9 cellular contexts compared by ENCODE assay signal in the genomic region with DNA sequence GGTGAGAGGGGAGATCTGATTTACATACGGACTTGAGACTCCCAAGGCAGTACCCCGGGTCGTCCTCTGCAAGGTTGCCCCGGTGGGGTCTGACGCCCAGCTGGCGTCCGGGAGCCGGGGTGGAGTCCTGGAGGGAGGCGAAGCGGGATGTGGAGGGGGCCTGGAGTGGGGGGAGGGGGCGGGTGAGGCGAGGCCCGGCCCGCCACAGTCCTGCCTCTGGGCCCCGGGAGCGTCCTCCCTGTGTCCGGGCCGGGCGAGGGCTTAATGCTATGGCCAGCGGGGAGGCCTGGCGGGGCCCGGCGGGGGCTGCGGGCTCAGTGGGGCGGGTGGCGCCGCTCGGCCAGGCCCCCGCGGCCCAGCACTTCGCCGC. TPM values are rescaled to one million over a fixed set of nuclear protein-coding genes. Genes with fewer than 3 reads are reported as not detected.
A peak's percentile ranks its signal among the peaks of the same experiment; 100 is the strongest.
DNase-seq lines count a peak whose midpoint lies in the region; ATAC-seq, FAIRE-seq and TF ChIP-seq lines count a peak whose summit lies in the region.
"Had no signal": no experiment of that assay in that cellular context is flagged by ENCODE, and none has a peak within 500 bp of the region (broad histone marks: within the 10 kb centered on the region; RNA-seq: fewer than 3 reads in every experiment).

No MANE protein-coding gene starts in this region.

- DNase-seq in HFFc6 (no peak), chondrocyte (ENCODE audit: low spot score) (no peak), keratinocyte (ENCODE audit: low read depth, low spot score) (no peak), DMS153 (lab: John Stamatoyannopoulos, UW) (no peak), mesenteric fat pad (ENCODE audit: low spot score) (no peak), AG08395 (ENCODE audit: low spot score) (no peak)

- H3K4me3 ChIP-seq in keratinocyte (ENCODE audit: control insufficient read depth in 2 of 3, extremely low read depth in 1 of 3, insufficient read depth in 2 of 3, low read depth in 1 of 3, low read length in 3 of 3) (peak overlapping the region in 2 of 3 experiments; percentile 26 to 32), skin epidermis (peak overlapping the region; percentile 23 to 48 (median 40))
- H3K4me3 ChIP-seq: K562 had no signal

- dilution Hi-C loops in keratinocyte (cut with MboI; ENCODE audit: extremely low pct_ligation_motif_present, low sequenced_read_pairs) = no loop called here

- H3K36me3 Mint-ChIP-seq in HFFc6 (ENCODE audit: low read depth) (no peaks in the 10 kb centered on the region), chondrocyte (ENCODE audit: low read depth) (no peaks in the 10 kb centered on the region)

- H3K4me2 ChIP-seq in keratinocyte (ENCODE audit: control insufficient read depth, extremely low read depth, insufficient read depth, low read depth, low read length) = peak overlapping the region; percentile 58

- H3K36me3 ChIP-seq in keratinocyte (ENCODE audit: control insufficient read depth in 2 of 2, extremely low read depth in 1 of 2, insufficient read depth in 2 of 2, low read length in 2 of 2) = no peaks in the 10 kb centered on the region

- peaks cover 6% of the 10 kb centered on the region for H3K4me1 ChIP-seq in keratinocyte (ENCODE audit: control insufficient read depth, extremely low read depth, insufficient read depth, low read length)

- H3K79me2 ChIP-seq in keratinocyte (ENCODE audit: control insufficient read depth, insufficient read depth, low read length) = no peaks in the 10 kb centered on the region

- H3K27me3 ChIP-seq in keratinocyte (ENCODE audit: control insufficient read depth, extremely low read depth, insufficient read depth, low read length) = no peaks in the 10 kb centered on the region

- H3K27me3 Mint-ChIP-seq in HFFc6 (ENCODE audit: insufficient read depth) (no peaks in the 10 kb centered on the region; the same call in 1 of the 2 replicates), chondrocyte (ENCODE audit: low read depth) (no peaks in the 10 kb centered on the region)

- no peaks in the 10 kb centered on the region for H3K9me3 ChIP-seq in keratinocyte (ENCODE audit: control insufficient read depth, low read depth, low read length)

- H2AFZ ChIP-seq in keratinocyte (ENCODE audit: control insufficient read depth, low read length) = peak overlapping the region; percentile 26

- TF ChIP-seq CTCF in HFFc6 (IDR thresholded peaks at IDR 0.05) (no peak), chondrocyte (IDR thresholded peaks at IDR 0.05) (no peak), keratinocyte (optimal IDR thresholded peaks at IDR 0.05 in 1 of 3, IDR thresholded peaks at IDR 0.05 in 1 of 3, conservative IDR thresholded peaks at IDR 0.05 in 1 of 3; ENCODE audit: extremely low read depth in 1 of 3, insufficient read depth in 2 of 3, low read length in 3 of 3) (no peak)

- H3K27ac Mint-ChIP-seq in HFFc6 (peak overlapping the region; percentile 51), chondrocyte (ENCODE audit: unreplicated experiment) (no peak overlapping the region)

- H3K9ac ChIP-seq in keratinocyte (ENCODE audit: control insufficient read depth, extremely low read depth, insufficient read depth, low read length) = no peak overlapping the region

- no peaks in the 10 kb centered on the region for H3K9me3 Mint-ChIP-seq in HFFc6
- no peaks in the 10 kb centered on the region for H3K9me3 Mint-ChIP-seq in chondrocyte (ENCODE audit: low read depth)

- ATAC-seq in HG03460 (IDR thresholded peaks at IDR 0.05; ENCODE audit: unreplicated experiment) = no peak

- H4K20me1 ChIP-seq in keratinocyte (ENCODE audit: control insufficient read depth, extremely low read depth, insufficient read depth, low read length) = no peaks in the 10 kb centered on the region

- H3K9me1 ChIP-seq in keratinocyte (ENCODE audit: control insufficient read depth, extremely low read depth, insufficient read depth, low read length) = no peaks in the 10 kb centered on the region

- no peak for FAIRE-seq in keratinocyte (lab: Jason Lieb, UNC)

- H3K27ac ChIP-seq in keratinocyte (ENCODE audit: control insufficient read depth, insufficient read depth, low read length) (no peak overlapping the region), skin epidermis (peak overlapping the region in 16 of 21 experiments; percentile 37 to 85 (median 74))

- peak overlapping the region; percentile 69 for H3K4me3 Mint-ChIP-seq in HFFc6
- H3K4me3 Mint-ChIP-seq in chondrocyte (ENCODE audit: unreplicated experiment) = peak overlapping the region; percentile 64

- H3K4me1 Mint-ChIP-seq in HFFc6 (ENCODE audit: low read depth) (no peaks in the 10 kb centered on the region), chondrocyte (ENCODE audit: low read depth) (peaks cover 6% of the 10 kb centered on the region)

RNA-seq across cellular contexts. Expression of a gene that starts 2.4 kb away (rescaled TPM):
- total RNA-seq in HFFc6 (2021; fragmentation: NEBNext Ultra II Directional; extraction: Animal tissue kit (Norgen Biotek cat#: 25700)) = not detected
- not detected in 3 replicates for total RNA-seq in chondrocyte
- polyA plus RNA-seq in keratinocyte = not detected in 3 replicates
- polyA plus RNA-seq in keratinocyte (2011; ENCODE audit: low read depth) = not detected
- polyA plus RNA-seq in keratinocyte (2011; cell fraction: cytosol; rRNA removed) = not detected in 2 replicates
- not detected in 2 replicates for polyA plus RNA-seq in keratinocyte (2011; cell fraction: nucleus; rRNA removed)
- polyA plus RNA-seq in keratinocyte (2012; ENCODE audit: low replicate concordance) = not detected in 2 replicates
- not detected in 3 replicates for polyA minus RNA-seq in keratinocyte
- not detected for polyA minus RNA-seq in keratinocyte (2011; cell fraction: cytosol; rRNA and poly(A)+ RNA removed)
- polyA minus RNA-seq in keratinocyte (2011; cell fraction: nucleus; rRNA and poly(A)+ RNA removed) = not detected in 2 replicates
- 0.48 TPM for total RNA-seq in mesenteric fat pad
- total RNA-seq: K562 had no signal

RNA-seq across cellular contexts. Expression of a gene that starts 23.4 kb away (rescaled TPM):
- total RNA-seq in HFFc6 (2021; fragmentation: NEBNext Ultra II Directional; extraction: Animal tissue kit (Norgen Biotek cat#: 25700)) = not detected
- not detected in 3 replicates for total RNA-seq in chondrocyte
- polyA plus RNA-seq in keratinocyte = not detected in 3 replicates
- not detected for polyA plus RNA-seq in keratinocyte (2011; ENCODE audit: low read depth)
- polyA plus RNA-seq in keratinocyte (2011; cell fraction: cytosol; rRNA removed) = not detected in 2 replicates
- polyA plus RNA-seq in keratinocyte (2011; cell fraction: nucleus; rRNA removed) = not detected in 2 replicates
- polyA plus RNA-seq in keratinocyte (2012; ENCODE audit: low replicate concordance) = not detected in 2 replicates
- polyA minus RNA-seq in keratinocyte = 0.13 TPM in 1 of 3 replicates, not detected in the others
- polyA minus RNA-seq in keratinocyte (2011; cell fraction: cytosol; rRNA and poly(A)+ RNA removed) = not detected
- polyA minus RNA-seq in keratinocyte (2011; cell fraction: nucleus; rRNA and poly(A)+ RNA removed) = not detected in 2 replicates
- total RNA-seq in mesenteric fat pad = 74.7 TPM

RNA-seq across cellular contexts. Expression of a gene that starts 53.5 kb away (rescaled TPM):
- total RNA-seq in HFFc6 (2021; fragmentation: NEBNext Ultra II Directional; extraction: Animal tissue kit (Norgen Biotek cat#: 25700)) = 100 to 1,000 TPM in 2 of 6 experiments, 10 to 100 TPM in 4; 78.2 to 126 (median 86.4) TPM
- total RNA-seq in chondrocyte (113 to 124 TPM (median 120 TPM) in 3 replicates), mesenteric fat pad (49.7 TPM)
- 35.3 to 62.3 TPM (median 59.9 TPM) in 3 replicates for polyA plus RNA-seq in keratinocyte
- polyA plus RNA-seq in keratinocyte (2011; ENCODE audit: low read depth) = 8.1 TPM
- 24.9 and 51.2 TPM in 2 replicates for polyA plus RNA-seq in keratinocyte (2011; cell fraction: cytosol; rRNA removed)
- polyA plus RNA-seq in keratinocyte (2011; cell fraction: nucleus; rRNA removed) = 163 and 223 TPM in 2 replicates
- polyA plus RNA-seq in keratinocyte (2012; ENCODE audit: low replicate concordance) = 31.4 and 61.9 TPM in 2 replicates
- 24.6 to 50.4 TPM (median 25.7 TPM) in 3 replicates for polyA minus RNA-seq in keratinocyte
- polyA minus RNA-seq in keratinocyte (2011; cell fraction: cytosol; rRNA and poly(A)+ RNA removed) = 68.1 TPM
- polyA minus RNA-seq in keratinocyte (2011; cell fraction: nucleus; rRNA and poly(A)+ RNA removed) = 65.1 and 68.7 TPM in 2 replicates

Comparison
In these comparisons a context has a peak if more than half of its experiments do, and no peak if none do; other contexts are left out.
1. RNA of a gene that starts 23.4 kb away (total RNA-seq): 74.7 TPM in mesenteric fat pad (single experiment); not detected in chondrocyte and not detected in HFFc6; every median in the first group is over 10 times any median in the second.